ENCODE assay signal across 16 cellular contexts in the genomic region with DNA sequence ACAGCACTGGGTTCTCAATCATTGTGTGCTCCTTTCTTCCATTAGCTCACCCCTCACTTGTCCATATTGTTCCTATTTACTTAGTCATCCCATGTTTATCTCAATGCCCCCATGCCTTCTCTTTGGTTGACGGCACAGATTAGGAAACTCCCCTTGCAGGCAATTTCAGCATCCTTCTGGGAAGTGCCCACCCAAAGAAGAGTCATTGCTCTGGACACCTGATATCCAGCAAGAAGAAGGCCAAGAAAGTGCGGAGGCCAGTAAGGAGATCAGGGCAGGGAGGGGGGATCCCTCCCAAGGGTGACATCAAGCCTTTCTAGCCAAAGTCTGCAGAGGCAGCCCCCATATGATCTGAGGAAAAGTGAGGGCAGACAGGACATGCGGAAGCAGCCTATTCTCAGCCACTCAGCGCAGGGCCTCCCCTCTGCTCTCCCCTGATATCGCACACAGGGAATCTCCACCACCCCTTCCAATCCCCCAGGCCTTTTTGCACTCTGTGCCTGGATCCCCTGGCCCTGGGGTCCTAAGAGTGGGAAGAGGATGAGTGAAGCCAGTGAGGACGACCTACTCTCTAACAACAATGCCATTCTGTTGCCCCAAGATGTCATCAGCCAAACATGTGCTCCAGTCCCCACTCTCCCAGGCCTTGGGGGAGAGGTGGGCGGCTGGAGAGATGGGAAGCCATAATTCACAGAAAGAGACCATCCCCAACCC. TPM values are rescaled to one million over a fixed set of nuclear protein-coding genes. Genes with fewer than 3 reads are reported as not detected.
DNase-seq lines count a peak whose midpoint lies in the region; ATAC-seq and TF ChIP-seq lines count a peak whose summit lies in the region.
"Had no signal": no experiment of that assay in that cellular context is flagged by ENCODE, and none has a peak within 500 bp of the region (broad histone marks: within the 10 kb centered on the region; RNA-seq: fewer than 3 reads in every experiment).

No MANE protein-coding gene starts in this region.

- H3K4me3 ChIP-seq in HEK293 (ENCODE audit: low read depth, low read length) = no peak overlapping the region
- no peak overlapping the region for H3K4me3 ChIP-seq in MG63
- H3K4me3 ChIP-seq: GM23248 had no signal

- no peaks in the 10 kb centered on the region for H3K4me1 ChIP-seq in HEK293 (ENCODE audit: control insufficient read depth, insufficient read depth, low read length)

- CTCF ChIA-PET in HEK293 (lab: Yijun Ruan, JAX) = interaction anchor here (3.8 kb wide), 1 partner anchor 12 kb away, joined by 26 read pairs; no protein-coding TSS in a partner anchor

- no peak for ATAC-seq in left lobe of liver
- ATAC-seq: PC-3 had no signal

- DNase-seq in SW480 (ENCODE audit: low spot score) (peak; percentile 39), left lobe of liver (ENCODE audit: low spot score) (peak; percentile 30), posterior vena cava (ENCODE audit: low spot score) (peak; percentile 45), MG63 (no peak), amniotic stem cell (lab: John Stamatoyannopoulos, UW) (no peak), medulla oblongata (ENCODE audit: extremely low spot score) (no peak)
- DNase-seq: CD4-positive, alpha-beta memory T cell; DMS79 treated with DMSO at 0.1 percent for 48 hours; GM23248; NCI-H345; NCI-H69; NK-92 treated with Interleukin-12 subunit alpha and Interleukin-12 subunit beta, amount 100 ng/mL, for 24 hours; PC-3 had no signal

- no peak for TF ChIP-seq CTCF in HEK293 (tag by site-specific recombination; IDR thresholded peaks at IDR 0.05)

- POLR2A ChIA-PET in HEK293 (lab: Yijun Ruan, JAX) = interaction anchor here (0.6 kb wide), 1 partner anchor 495 kb away, joined by 5 read pairs; no protein-coding TSS in a partner anchor

- H3K27ac ChIP-seq in HEK293 (ENCODE audit: extremely low read depth, low read depth, low read length) = no peak overlapping the region
- H3K27ac ChIP-seq: GM23248 had no signal

- H3K27me3 ChIP-seq in MG63 = no peaks in the 10 kb centered on the region

- H3K36me3 ChIP-seq in HEK293 (ENCODE audit: control insufficient read depth in 2 of 2, insufficient read depth in 1 of 2, low read length in 2 of 2) (no peaks in the 10 kb centered on the region), MG63 (no peaks in the 10 kb centered on the region)

- no peaks in the 10 kb centered on the region for H3K9me3 ChIP-seq in HEK293 (ENCODE audit: control insufficient read depth, insufficient read depth, low read depth, low read length)
- no peaks in the 10 kb centered on the region for H3K9me3 ChIP-seq in MG63

- intact Hi-C loops in posterior vena cava (cut with DNase I) = no loop called here

TF ChIP-seq in HEK293, 187 proteins besides CTCF, POLR2A, EP300 and RAD21:
- 0 out of 2 replicates have a peak, but pooled peaks have one; percentile 16 for TF ChIP-seq ZFHX2 (tag by site-specific recombination; conservative IDR thresholded peaks at IDR 0.05)
- TF ChIP-seq SCRT1 (tag by site-specific recombination; IDR thresholded peaks at IDR 0.05; ENCODE audit: borderline replicate concordance) = no peak

RNA-seq across cellular contexts. Expression of gene TRPV6, which starts 1.8 kb away (rescaled TPM):
- total RNA-seq in left lobe of liver (0.53 TPM), posterior vena cava (not detected)
- not detected in 2 replicates for total RNA-seq in MG63 (2014; rRNA removed; shearing (Covaris generic); ENCODE audit: low replicate concordance)
- total RNA-seq: B cell; CD4-positive, alpha-beta memory T cell; GM23248 had no signal

RNA-seq across cellular contexts. Expression of gene EPHB6, which starts 28.9 kb away (rescaled TPM):
- total RNA-seq in left lobe of liver = 5.1 TPM
- 10 to 100 TPM; 11.9 to 33.5 TPM for total RNA-seq in posterior vena cava
- 0.96 and 3.6 TPM in 2 replicates for total RNA-seq in MG63 (2014; rRNA removed; shearing (Covaris generic); ENCODE audit: low replicate concordance)

RNA-seq across cellular contexts. Expression of gene TRPV5, which starts 49.8 kb away (rescaled TPM):
- total RNA-seq in left lobe of liver (not detected), posterior vena cava (not detected)
- total RNA-seq in MG63 (2014; rRNA removed; shearing (Covaris generic); ENCODE audit: low replicate concordance) = not detected in 2 replicates
- total RNA-seq: B cell; CD4-positive, alpha-beta memory T cell; GM23248; HT-29; PC-3 had no signal

RNA-seq across cellular contexts. Expression of gene LLCFC1, which starts 55.6 kb away (rescaled TPM):
- not detected for total RNA-seq in left lobe of liver
- total RNA-seq in posterior vena cava = not detected
- not detected in 2 replicates for total RNA-seq in MG63 (2014; rRNA removed; shearing (Covaris generic); ENCODE audit: low replicate concordance)
- total RNA-seq: B cell; CD4-positive, alpha-beta memory T cell; GM23248; HT-29; PC-3 had no signal

Comparison
In these comparisons a context has a peak if more than half of its experiments do, and no peak if none do; other contexts are left out.
1. DNase-seq: peak in SW480 (single experiment), left lobe of liver (single experiment) and posterior vena cava (single experiment); none in MG63 (single experiment), amniotic stem cell (single experiment) and medulla oblongata (single experiment).